Comparison of ENCODE assay signal across 15 cellular contexts in genomic region chr15:57752426-57752825, GRCh38. TPM values are rescaled to one million over a fixed set of nuclear protein-coding genes. Genes with fewer than 3 reads are reported as not detected.
DNase-seq lines count a peak whose midpoint lies in the region; ATAC-seq and TF ChIP-seq lines count a peak whose summit lies in the region.
"Had no signal": no experiment of that assay in that cellular context is flagged by ENCODE, and none has a peak within 500 bp of the region (broad histone marks: within the 10 kb centered on the region; RNA-seq: fewer than 3 reads in every experiment).

No MANE protein-coding gene starts in this region.

- no peak overlapping the region for H3K27ac Mint-ChIP-seq in GM23338
- H3K27ac Mint-ChIP-seq: activated T-helper 17 cell treated with anti-CD3 and anti-CD28 coated beads, Interleukin-2, amount 50 U/mL, for 72 hours had no signal

- no peak overlapping the region for H3K4me3 Mint-ChIP-seq in GM23338
- H3K4me3 Mint-ChIP-seq: activated T-helper 17 cell treated with anti-CD3 and anti-CD28 coated beads, Interleukin-2, amount 50 U/mL, for 72 hours had no signal

- no peaks in the 10 kb centered on the region for H3K36me3 Mint-ChIP-seq in GM23338 (ENCODE audit: low read depth)

- no peaks in the 10 kb centered on the region for H3K27me3 ChIP-seq in GM23338 (ENCODE audit: insufficient read depth)

- H3K27ac ChIP-seq in GM23338 (ENCODE audit: low read depth), result no peak overlapping the region
- H3K27ac ChIP-seq: SJSA1 had no signal

- DNase-seq in GM23338 (ENCODE audit: low spot score) (peak; percentile 54), cardiac fibroblast (ENCODE audit: low read depth in 2 of 2) (peak in 1 of 2 donors; percentile 56), hippocampal formation (lab: John Stamatoyannopoulos, UW) (peak; percentile 4 to 20), retinal pigment epithelial cell (ENCODE audit: low read depth) (no peak), GM20000 (ENCODE audit: low spot score) (no peak), EL (no peak), UCSD-AML1 (lab: John Stamatoyannopoulos, UW; ENCODE audit: unreplicated experiment) (no peak)
- no peak for DNase-seq in stimulated activated CD4-positive, alpha-beta T cell treated with anti-CD3 and anti-CD28 coated beads, Interleukin-4, amount 100 ng/mL, for 4 hours
- DNase-seq: activated CD4-positive, alpha-beta T cell treated with anti-CD3 and anti-CD28 coated beads for 4 hours; mucosa of descending colon; NCI-H1048; NCI-H510A; small intestine had no signal

- TF ChIP-seq CTCF in GM23338 (conservative IDR thresholded peaks at IDR 0.05; ENCODE audit: low read depth in 2 of 2), result peak; percentile 49 to 57
- TF ChIP-seq CTCF in cardiac fibroblast (IDR thresholded peaks at IDR 0.05; ENCODE audit: low read depth, low read length), result peak; percentile 27
- TF ChIP-seq CTCF in retinal pigment epithelial cell (conservative IDR thresholded peaks at IDR 0.05; ENCODE audit: low read depth, low read length), result peak; percentile 33
- TF ChIP-seq CTCF in GM20000 (IDR thresholded peaks at IDR 0.05; ENCODE audit: extremely low read depth, missing control alignments), result no peak

- H3K9me3 Mint-ChIP-seq in GM23338, result no peaks in the 10 kb centered on the region
- H3K9me3 Mint-ChIP-seq: activated T-helper 17 cell treated with anti-CD3 and anti-CD28 coated beads, Interleukin-2, amount 50 U/mL, for 72 hours had no signal

- peaks cover 29% of the 10 kb centered on the region for H3K4me1 Mint-ChIP-seq in GM23338
- H3K4me1 Mint-ChIP-seq: activated T-helper 17 cell treated with anti-CD3 and anti-CD28 coated beads, Interleukin-2, amount 50 U/mL, for 72 hours had no signal

- H2AFZ ChIP-seq in GM23338, result no peak overlapping the region

- H3K4me1 ChIP-seq in GM23338 (ENCODE audit: insufficient read depth), result peaks cover 14% of the 10 kb centered on the region

- H3K4me2 ChIP-seq in GM23338, result no peak overlapping the region

- H3K4me3 ChIP-seq in GM23338, result no peak overlapping the region
- no peak overlapping the region for H3K4me3 ChIP-seq in cardiac fibroblast (replicated peaks in 1 of 2; ENCODE audit: low read depth in 2 of 2, low read length in 2 of 2)
- H3K4me3 ChIP-seq in retinal pigment epithelial cell (ENCODE audit: low read length), result no peak overlapping the region
- H3K4me3 ChIP-seq: mucosa of descending colon, SJSA1 had no signal

- no peaks in the 10 kb centered on the region for H3K9me2 ChIP-seq in GM23338 (ENCODE audit: insufficient read depth)

- no peaks in the 10 kb centered on the region for H4K20me1 ChIP-seq in GM23338 (replicated peaks; ENCODE audit: insufficient read depth)

- H3F3A ChIP-seq in GM23338 (replicated peaks; ENCODE audit: low read depth), result no peaks in the 10 kb centered on the region

- ATAC-seq in GM23338, result peak; percentile 91
- ATAC-seq: activated T-helper 17 cell treated with anti-CD3 and anti-CD28 coated beads, Interleukin-2, amount 50 U/mL, for 72 hours; mucosa of descending colon had no signal

- no peaks in the 10 kb centered on the region for H3K36me3 ChIP-seq in GM23338 (ENCODE audit: insufficient read depth)
- H3K36me3 ChIP-seq: SJSA1 had no signal

- H3K27me3 Mint-ChIP-seq in GM23338 (ENCODE audit: insufficient read depth, low read depth, poor library complexity), result no peaks in the 10 kb centered on the region
- H3K27me3 Mint-ChIP-seq: activated T-helper 17 cell treated with anti-CD3 and anti-CD28 coated beads, Interleukin-2, amount 50 U/mL, for 72 hours had no signal

- H3K79me2 ChIP-seq in GM23338 (replicated peaks; ENCODE audit: insufficient read depth), result no peaks in the 10 kb centered on the region

TF ChIP-seq in GM23338, 12 proteins besides CTCF, POLR2A, EP300 and RAD21:
- TF ChIP-seq EZH2phosphoT487 (IDR thresholded peaks at IDR 0.05; ENCODE audit: unreplicated experiment) (no peak), ZNF462 (CRISPR knock-in tag; IDR thresholded peaks at IDR 0.05) (peak; percentile 59)

RNA-seq across cellular contexts. Expression of gene POLR2M, which starts 45.9 kb away (rescaled TPM):
- 46.3 and 47.0 TPM in 2 replicates for total RNA-seq in GM23338 (2014; rRNA removed; shearing (Covaris generic))
- polyA plus RNA-seq in GM23338 (2016; fragmentation: Nextera tagmentation; extraction: Ambion mirVana), result 19.6 and 19.9 TPM in 2 replicates

Comparison
In these comparisons a context has a peak if more than half of its experiments do, and no peak if none do; other contexts are left out.
1. DNase-seq: peak in GM23338 (single experiment) and hippocampal formation (2 of 2); none in retinal pigment epithelial cell (single experiment), GM20000 (single experiment), EL (single experiment), stimulated activated CD4-positive, alpha-beta T cell treated with anti-CD3 and anti-CD28 coated beads, Interleukin-4, amount 100 ng/mL, for 4 hours (0 of 2) and UCSD-AML1 (single experiment).